Comparison of ENCODE assay signal across 1 cellular context in genomic region chrX:153743608-153744209, GRCh38.
TF ChIP-seq lines count a peak whose summit lies in the region.

No MANE protein-coding gene starts in this region.

TF ChIP-seq in GM23338, 12 proteins besides CTCF, POLR2A, EP300 and RAD21:
- TF ChIP-seq POLR2AphosphoS5 (IDR thresholded peaks at IDR 0.05; ENCODE audit: low read depth): 0 out of 2 replicates have a peak, but pooled peaks have one; percentile 37
